27 cellular contexts compared by ENCODE assay signal in the genomic region with DNA sequence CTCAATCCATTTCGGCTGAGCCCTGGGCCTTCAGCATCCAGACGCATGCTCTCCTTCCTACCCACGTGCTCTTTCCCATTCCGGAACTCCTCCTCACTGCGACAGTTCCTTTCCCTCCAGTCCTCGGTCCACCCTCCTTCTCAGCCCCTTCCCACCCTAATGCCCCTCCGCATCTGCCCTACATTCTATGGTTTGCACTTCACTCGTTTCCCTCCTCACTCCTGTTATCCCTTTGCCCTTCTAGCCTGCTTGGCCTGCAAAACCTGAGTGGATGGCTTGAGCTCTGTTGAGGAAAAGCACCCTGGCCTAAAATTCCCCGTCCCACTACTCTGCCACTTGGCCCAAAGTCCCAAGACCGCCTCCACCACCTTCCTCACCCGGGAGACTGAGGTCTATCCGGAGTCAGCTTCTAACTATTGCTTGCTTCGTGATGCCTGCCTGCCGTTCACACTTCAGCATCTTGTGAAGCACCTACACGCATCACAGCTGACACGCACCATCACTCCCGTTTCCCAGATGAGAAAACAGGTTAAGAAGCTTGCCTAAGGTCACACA. TPM values are rescaled to one million over a fixed set of nuclear protein-coding genes. Genes with fewer than 3 reads are reported as not detected.
DNase-seq lines count a peak whose midpoint lies in the region; ATAC-seq and TF ChIP-seq lines count a peak whose summit lies in the region.
"Had no signal": no experiment of that assay in that cellular context is flagged by ENCODE, and none has a peak within 500 bp of the region (broad histone marks: within the 10 kb centered on the region; RNA-seq: fewer than 3 reads in every experiment).

No MANE protein-coding gene starts in this region.

- TF ChIP-seq CTCF in HEK293 (tag by site-specific recombination; IDR thresholded peaks at IDR 0.05) (no peak), coronary artery (IDR thresholded peaks at IDR 0.05) (no peak), thyroid gland (IDR thresholded peaks at IDR 0.05) (no peak), endothelial cell (IDR thresholded peaks at IDR 0.05; ENCODE audit: unreplicated experiment) (no peak)
- no peak for TF ChIP-seq CTCF in CD4-positive, alpha-beta T cell (IDR thresholded peaks at IDR 0.05)

- intact Hi-C loops in thyroid gland (cut with DNase I): no loop called here
- intact Hi-C loops in CD4-positive, alpha-beta T cell (cut with DNase I, micrococcal nuclease): no loop called here

- H3K27me3 ChIP-seq in mesenchymal stem cell (ENCODE audit: control insufficient read depth in 1 of 2, insufficient read depth in 1 of 2, low read length in 2 of 2) (peaks cover 0 to 25% of the 10 kb centered on the region in 2 experiments), thyroid gland (no peaks in the 10 kb centered on the region)
- H3K27me3 ChIP-seq in CD4-positive, alpha-beta T cell (ENCODE audit: control insufficient read depth, insufficient read depth, low read length): no peaks in the 10 kb centered on the region
- H3K27me3 ChIP-seq: BE2C, right lobe of liver, testis had no signal

- no peak overlapping the region for H3K4me3 Mint-ChIP-seq in CD4-positive, alpha-beta T cell
- no peak overlapping the region for H3K4me3 Mint-ChIP-seq in endothelial cell (ENCODE audit: unreplicated experiment)
- H3K4me3 Mint-ChIP-seq: activated CD4-positive, alpha-beta memory T cell treated with anti-CD3 and anti-CD28 coated beads, Interleukin-2, amount 10 ng/mL, durations not matched to agents 7 days and 5 days; activated naive CD8-positive, alpha-beta T cell; central memory CD8-positive, alpha-beta T cell; stimulated activated memory B cell treated with anti-CD40 and anti-IgM and Interleukin-4, amounts not matched to agents 10 μg/mL and 1 μg/mL and 100 μg/mL, for 72 hours had no signal

- H3K4me3 ChIP-seq in HEK293 (ENCODE audit: low read depth, low read length): no peak overlapping the region
- no peak overlapping the region for H3K4me3 ChIP-seq in coronary artery
- no peak overlapping the region for H3K4me3 ChIP-seq in mesenchymal stem cell (ENCODE audit: insufficient read depth in 1 of 2, low read depth in 1 of 2, low read length in 2 of 2)
- H3K4me3 ChIP-seq in thyroid gland (replicated peaks in 1 of 3): no peak overlapping the region
- H3K4me3 ChIP-seq: right lobe of liver, testis had no signal

- H3K4me1 ChIP-seq in HEK293 (ENCODE audit: control insufficient read depth, insufficient read depth, low read length): no peaks in the 10 kb centered on the region
- H3K4me1 ChIP-seq in mesenchymal stem cell (ENCODE audit: control insufficient read depth, insufficient read depth, low read depth, low read length): peaks cover 26% of the 10 kb centered on the region
- peaks cover 6 to 48% of the 10 kb centered on the region in 2 donors for H3K4me1 ChIP-seq in thyroid gland
- H3K4me1 ChIP-seq: BE2C, parathyroid adenoma, right lobe of liver, testis had no signal

- peak; percentile 73 for DNase-seq in coronary artery (ENCODE audit: low spot score)
- DNase-seq in mesenchymal stem cell: no peak
- DNase-seq in thyroid gland: peak in 1 of 2 donors; percentile 42
- DNase-seq in CD4-positive, alpha-beta T cell: no peak
- no peak for DNase-seq in endothelial cell (ENCODE audit: low spot score)
- no peak for DNase-seq in midbrain (lab: John Stamatoyannopoulos, UW)
- no peak for DNase-seq in activated T-cell treated with anti-CD3 and anti-CD28 coated beads for 4 hours
- DNase-seq: activated CD4-positive, alpha-beta memory T cell treated with anti-CD3 and anti-CD28 coated beads, Interleukin-2, amount 10 ng/mL, durations not matched to agents 7 days and 5 days; BE2C; DMS53; KG1; kidney; MM.1S; NCI-H2029 treated with DMSO at 0.1 percent for 48 hours; NCI-H226; NCI-H774; right lobe of liver; stimulated activated CD4-positive, alpha-beta T cell treated with anti-CD3 and anti-CD28 coated beads, Interleukin-4, amount 100 ng/mL, for 4 hours; T-helper 1 cell; testis had no signal

- peaks cover 6% of the 10 kb centered on the region for H3K79me1 ChIP-seq in mesenchymal stem cell (replicated peaks; ENCODE audit: low read length, poor library complexity, severe bottlenecking)

- no peak overlapping the region for H3K9ac ChIP-seq in mesenchymal stem cell (ENCODE audit: low read length)
- H3K9ac ChIP-seq: parathyroid adenoma had no signal

- POLR2A ChIA-PET in HEK293 (lab: Yijun Ruan, JAX): interaction anchor here (0.5 to 0.9 kb wide), 2 partner anchors 15 to 95 kb away, joined by 3 to 4 read pairs; no protein-coding TSS in a partner anchor
- POLR2A ChIA-PET in CD4-positive, alpha-beta T cell (lab: Charles Lee): no interaction called here

- H3K27ac Mint-ChIP-seq in CD4-positive, alpha-beta T cell: no peak overlapping the region
- H3K27ac Mint-ChIP-seq in endothelial cell (ENCODE audit: unreplicated experiment): no peak overlapping the region
- H3K27ac Mint-ChIP-seq: activated CD4-positive, alpha-beta memory T cell treated with anti-CD3 and anti-CD28 coated beads, Interleukin-2, amount 10 ng/mL, durations not matched to agents 7 days and 5 days; activated naive CD8-positive, alpha-beta T cell; stimulated activated memory B cell treated with anti-CD40 and anti-IgM and Interleukin-4, amounts not matched to agents 10 μg/mL and 1 μg/mL and 100 μg/mL, for 72 hours had no signal

- peak overlapping the region; percentile 49 for H2BK120ac ChIP-seq in mesenchymal stem cell (ENCODE audit: low read depth, low read length)

- H2BK15ac ChIP-seq in mesenchymal stem cell (ENCODE audit: low read depth, poor library complexity, severe bottlenecking): no peak overlapping the region

- H3K4me1 Mint-ChIP-seq in CD4-positive, alpha-beta T cell (ENCODE audit: low read depth): no peaks in the 10 kb centered on the region
- peaks cover 10% of the 10 kb centered on the region for H3K4me1 Mint-ChIP-seq in endothelial cell (ENCODE audit: unreplicated experiment)
- H3K4me1 Mint-ChIP-seq: central memory CD8-positive, alpha-beta T cell had no signal

- H2BK5ac ChIP-seq in mesenchymal stem cell (ENCODE audit: low read depth, low read length, poor library complexity, severe bottlenecking): peak overlapping the region; percentile 9

- CTCF ChIA-PET in HEK293 (lab: Yijun Ruan, JAX): interaction anchor here (0.6 to 1.7 kb wide), 4 partner anchors 56 to 225 kb away, joined by 3 to 8 read pairs (median 4); no protein-coding TSS in a partner anchor
- CTCF ChIA-PET in CD4-positive, alpha-beta T cell (lab: Charles Lee): no interaction called here

- TF ChIP-seq POLR2A in thyroid gland (IDR thresholded peaks at IDR 0.05): no peak

- H3K4ac ChIP-seq in mesenchymal stem cell (ENCODE audit: low read depth in 1 of 2, low read length in 2 of 2): no peak overlapping the region

- peak overlapping the region; percentile 37 for H4K8ac ChIP-seq in mesenchymal stem cell (ENCODE audit: low read length)

- no peak overlapping the region for H2AFZ ChIP-seq in mesenchymal stem cell (ENCODE audit: low read depth, low read length)
- H2AFZ ChIP-seq: parathyroid adenoma had no signal

- peak overlapping the region; percentile 54 to 73 for H2BK12ac ChIP-seq in mesenchymal stem cell (ENCODE audit: low read length in 2 of 2)

- H3K27ac ChIP-seq in HEK293 (ENCODE audit: extremely low read depth, low read depth, low read length): no peak overlapping the region
- H3K27ac ChIP-seq in coronary artery: peak overlapping the region; percentile 37 to 79
- no peak overlapping the region for H3K27ac ChIP-seq in mesenchymal stem cell (ENCODE audit: low read length, poor library complexity, severe bottlenecking)
- H3K27ac ChIP-seq in thyroid gland: peak overlapping the region in 2 of 3 donors; percentile 62 to 90
- no peak overlapping the region for H3K27ac ChIP-seq in CD4-positive, alpha-beta T cell (ENCODE audit: low read depth, low read length)
- H3K27ac ChIP-seq: parathyroid adenoma, right lobe of liver, testis had no signal

- H3K36me3 ChIP-seq in HEK293 (ENCODE audit: control insufficient read depth in 2 of 2, insufficient read depth in 1 of 2, low read length in 2 of 2) (peaks cover 0 to 45% of the 10 kb centered on the region in 2 experiments), mesenchymal stem cell (ENCODE audit: control insufficient read depth in 1 of 2, insufficient read depth in 2 of 2, low read depth in 1 of 2, low read length in 2 of 2) (peaks cover 24 to 33% of the 10 kb centered on the region in 2 experiments), thyroid gland (peaks cover 0 to 6% of the 10 kb centered on the region in 2 donors)
- H3K36me3 ChIP-seq: right lobe of liver had no signal

- H3K23ac ChIP-seq in mesenchymal stem cell (ENCODE audit: low read length in 2 of 2): no peak overlapping the region

- peak overlapping the region; percentile 96 for H2AK5ac ChIP-seq in mesenchymal stem cell (ENCODE audit: low read length, severe bottlenecking)

- H3K9me3 ChIP-seq in HEK293 (ENCODE audit: control insufficient read depth, insufficient read depth, low read depth, low read length): no peaks in the 10 kb centered on the region
- H3K9me3 ChIP-seq in mesenchymal stem cell (ENCODE audit: control insufficient read depth, low read length): no peaks in the 10 kb centered on the region
- no peaks in the 10 kb centered on the region for H3K9me3 ChIP-seq in thyroid gland
- no peaks in the 10 kb centered on the region for H3K9me3 ChIP-seq in CD4-positive, alpha-beta T cell (ENCODE audit: control insufficient read depth, low read length)
- H3K9me3 ChIP-seq: BE2C, right lobe of liver, testis had no signal

- no peaks in the 10 kb centered on the region for H3K9me3 Mint-ChIP-seq in CD4-positive, alpha-beta T cell
- no peaks in the 10 kb centered on the region for H3K9me3 Mint-ChIP-seq in endothelial cell (ENCODE audit: unreplicated experiment)
- H3K9me3 Mint-ChIP-seq: activated CD4-positive, alpha-beta memory T cell treated with anti-CD3 and anti-CD28 coated beads, Interleukin-2, amount 10 ng/mL, durations not matched to agents 7 days and 5 days; central memory CD8-positive, alpha-beta T cell; stimulated activated memory B cell treated with anti-CD40 and anti-IgM and Interleukin-4, amounts not matched to agents 10 μg/mL and 1 μg/mL and 100 μg/mL, for 72 hours had no signal

- peak overlapping the region; percentile 83 for H4K91ac ChIP-seq in mesenchymal stem cell (ENCODE audit: low read length)

- peaks cover 25% of the 10 kb centered on the region for H3K36me3 Mint-ChIP-seq in CD4-positive, alpha-beta T cell (ENCODE audit: low read depth)
- H3K36me3 Mint-ChIP-seq in endothelial cell (ENCODE audit: low read depth, unreplicated experiment): no peaks in the 10 kb centered on the region
- H3K36me3 Mint-ChIP-seq: activated naive CD8-positive, alpha-beta T cell; stimulated activated memory B cell treated with anti-CD40 and anti-IgM and Interleukin-4, amounts not matched to agents 10 μg/mL and 1 μg/mL and 100 μg/mL, for 72 hours had no signal

- H3K4me2 ChIP-seq in mesenchymal stem cell (ENCODE audit: low read length, poor library complexity, severe bottlenecking): no peak overlapping the region

- 92% methylated on average over 17 of the region's 17 CpGs for WGBS in mesenchymal stem cell
- WGBS in thyroid gland, 2 donors: 76 to 82% methylated on average over 15 to 17 of the region's 17 CpGs

- no peaks in the 10 kb centered on the region for H3K27me3 Mint-ChIP-seq in CD4-positive, alpha-beta T cell
- no peaks in the 10 kb centered on the region for H3K27me3 Mint-ChIP-seq in endothelial cell (ENCODE audit: unreplicated experiment)
- H3K27me3 Mint-ChIP-seq: activated CD4-positive, alpha-beta memory T cell treated with anti-CD3 and anti-CD28 coated beads, Interleukin-2, amount 10 ng/mL, durations not matched to agents 7 days and 5 days; activated naive CD8-positive, alpha-beta T cell; central memory CD8-positive, alpha-beta T cell; stimulated activated memory B cell treated with anti-CD40 and anti-IgM and Interleukin-4, amounts not matched to agents 10 μg/mL and 1 μg/mL and 100 μg/mL, for 72 hours had no signal

- H3K14ac ChIP-seq in mesenchymal stem cell (ENCODE audit: low read length in 2 of 2): peak overlapping the region in 1 of 2 experiments; percentile 11

- no peak for ATAC-seq in CD4-positive, alpha-beta T cell (ENCODE audit: poor library complexity)
- ATAC-seq: activated CD4-positive, CD25-positive, alpha-beta regulatory T cell treated with anti-CD3 and anti-CD28 coated beads, Interleukin-2, amount 50 U/mL, for 24 hours; HCT116; right lobe of liver; stimulated activated memory B cell treated with anti-CD40 and anti-IgM and Interleukin-4, amounts not matched to agents 10 μg/mL and 1 μg/mL and 100 μg/mL, for 72 hours had no signal

- H3K18ac ChIP-seq in mesenchymal stem cell (ENCODE audit: low read depth in 1 of 2, low read length in 2 of 2): peak overlapping the region; percentile 6 to 62

RNA-seq across cellular contexts. Expression of gene MAP7D3, which starts 38.6 kb away (rescaled TPM):
- polyA plus RNA-seq in mesenchymal stem cell (2013, experiment 1 of 2): 55.4 TPM
- polyA plus RNA-seq in mesenchymal stem cell (2013, experiment 2 of 2): 50.7 TPM
- total RNA-seq in thyroid gland (10 to 100 TPM; 13.8 to 22.2 (median 14.6) TPM), endothelial cell (ENCODE audit: unreplicated experiment) (6.6 TPM)
- total RNA-seq in CD4-positive, alpha-beta T cell: 1 to 10 TPM; 3.2 to 3.7 TPM

Comparison
In these comparisons a context has a peak if more than half of its experiments do, and no peak if none do; other contexts are left out.
1. H3K27ac ChIP-seq: peak in coronary artery (2 of 2) and thyroid gland (2 of 3); none in HEK293 (single experiment), mesenchymal stem cell (single experiment) and CD4-positive, alpha-beta T cell (single experiment).